ENCODE assay signal across 25 cellular contexts in the genomic region with DNA sequence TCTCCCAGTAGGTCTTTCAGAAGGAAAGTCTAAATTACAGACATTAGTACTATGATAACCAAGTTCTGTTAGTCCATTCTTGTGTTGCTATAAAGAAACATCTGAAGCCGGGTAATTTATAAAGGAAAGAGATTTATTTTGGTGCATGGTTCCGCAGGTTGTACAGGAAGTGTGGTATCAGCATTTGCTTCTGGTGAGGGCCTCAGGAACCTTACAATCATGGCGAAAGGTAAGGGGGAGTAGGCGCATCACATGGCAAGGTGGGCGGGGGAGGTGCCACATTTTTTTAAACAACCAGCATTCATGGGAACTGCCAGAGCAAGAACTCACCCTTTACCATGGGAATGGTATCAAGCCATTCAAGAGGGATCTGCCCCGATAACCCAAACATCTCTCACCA.
"Had no signal": no experiment of that assay in that cellular context is flagged by ENCODE, and none has a peak within 500 bp of the region (broad histone marks: within the 10 kb centered on the region; RNA-seq: fewer than 3 reads in every experiment).

No MANE protein-coding gene starts in this region.

- DNase-seq: activated CD4-positive, alpha-beta memory T cell treated with anti-CD3 and anti-CD28 coated beads, Interleukin-2, amount 10 ng/mL, durations not matched to agents 7 days and 5 days; activated CD4-positive, alpha-beta T cell treated with anti-CD3 and anti-CD28 coated beads, Interleukin-2, amount 10 ng/mL, durations not matched to agents 24 days and 14 days; activated CD4-positive, CD25-positive, alpha-beta regulatory T cell treated with anti-CD3 and anti-CD28 coated beads, Interleukin-2, amount 50 U/mL, for 72 hours; activated CD8-positive, alpha-beta memory T cell treated with anti-CD3 and anti-CD28 coated beads, Interleukin-2, amount 50 U/mL, for 48 hours; activated gamma-delta T cell; activated naive CD4-positive, alpha-beta T cell treated with anti-CD3 and anti-CD28 coated beads, Interleukin-2, amount 10 ng/mL, durations not matched to agents 7 days and 5 days; activated naive CD8-positive, alpha-beta T cell treated with anti-CD3 and anti-CD28 coated beads, Interleukin-2, amount 10 ng/mL, durations not matched to agents 7 days and 5 days; activated T-cell treated with anti-CD3 and anti-CD28 coated beads, Interleukin-2, amount 50 U/mL, for 24 hours; cortex of kidney; kidney; left colon; naive B cell; nephron progenitor cell; pancreas; retina; sigmoid colon; small intestine; stimulated activated CD4-positive, alpha-beta T cell treated with anti-CD3 and anti-CD28 coated beads, Interleukin-4, amount 100 ng/mL, for 24 hours; uterus had no signal

- H3K27ac ChIP-seq: ascending aorta, gastroesophageal sphincter, hepatocyte, pancreas, prostate gland, sigmoid colon, uterus, VCaP had no signal

- ATAC-seq: gastroesophageal sphincter; left colon; pancreas; stimulated activated effector memory CD8-positive, alpha-beta T cell treated with anti-CD3 and anti-CD28 coated beads, Interleukin-12 subunit alpha, Interleukin-12 subunit beta, amount 100 ng/mL, for 72 hours had no signal
